ENCODE assay signal across 1 cellular context in the genomic region with DNA sequence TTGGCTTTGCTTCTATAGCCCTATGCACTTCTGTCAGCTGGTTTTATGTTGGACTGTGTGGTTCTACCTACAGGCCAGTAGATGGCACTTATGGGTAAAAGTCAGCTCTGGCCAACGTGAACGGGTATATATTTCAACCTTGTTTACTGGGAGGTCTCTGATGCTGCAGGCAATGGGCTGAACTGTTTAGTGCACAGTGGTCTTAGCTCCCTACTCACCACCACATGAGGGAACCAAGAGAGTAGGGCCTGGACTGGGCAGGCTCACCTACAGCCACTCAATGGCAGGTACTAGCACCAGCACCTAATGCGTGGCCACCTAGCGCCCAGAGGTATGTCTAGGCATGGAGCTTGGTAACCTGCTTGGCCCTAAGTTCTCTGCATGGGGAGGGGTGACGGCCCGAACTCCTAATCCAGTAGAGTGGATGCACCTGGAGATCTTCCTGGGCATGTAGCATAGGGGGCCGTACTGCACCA.
TF ChIP-seq lines count a peak whose summit lies in the region.

No MANE protein-coding gene starts in this region.

TF ChIP-seq in HCT116, 20 proteins besides CTCF, POLR2A, EP300 and RAD21 (continued from another document):
- TF ChIP-seq SP1 (IDR thresholded peaks at IDR 0.05; ENCODE audit: low read depth) (no peak), FOSL1 (IDR thresholded peaks at IDR 0.05; ENCODE audit: low read depth) (no peak), ZNF274 (IDR thresholded peaks at IDR 0.05; ENCODE audit: low read depth, low read length) (no peak), SRF (IDR thresholded peaks at IDR 0.05; ENCODE audit: low read depth) (no peak), TCF7L2 (IDR thresholded peaks at IDR 0.05; ENCODE audit: borderline replicate concordance, extremely low read depth, insufficient read depth, insufficient read length) (no peak), YY1 (IDR thresholded peaks at IDR 0.05; ENCODE audit: extremely low read depth, insufficient replicate concordance, low read depth, low read length) (no peak)
